In the genomic region with DNA sequence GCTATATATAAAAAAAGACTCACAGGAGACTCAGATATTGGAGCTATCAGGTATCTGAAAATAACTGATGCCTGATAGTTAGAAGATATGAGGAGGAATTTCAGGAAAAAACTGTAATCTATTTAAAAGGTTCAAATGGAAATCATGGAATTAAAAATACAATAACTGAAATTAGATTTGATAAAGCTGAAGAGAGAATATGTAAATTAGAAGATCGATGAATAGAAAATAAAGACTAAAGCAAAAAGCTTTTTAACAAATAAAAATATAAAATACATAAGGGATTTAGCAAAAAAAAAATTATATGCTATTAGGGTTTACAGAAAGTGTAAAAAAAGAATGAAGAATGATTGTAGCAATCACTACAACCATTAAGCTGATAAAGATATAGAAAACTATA, we compare ENCODE assay signal across 23 cellular contexts.
"Had no signal": no experiment of that assay in that cellular context is flagged by ENCODE, and none has a peak within 500 bp of the region (broad histone marks: within the 10 kb centered on the region; RNA-seq: fewer than 3 reads in every experiment).

No MANE protein-coding gene starts in this region.

- H3K4me1 ChIP-seq: colonic mucosa, esophagus squamous epithelium, gastroesophageal sphincter, heart left ventricle, left lung, lower lobe of right lung had no signal

- H3K79me2 ChIP-seq: hepatocyte had no signal

- H3K4me3 Mint-ChIP-seq: dendritic cell treated with granulocyte-macrophage colony-stimulating factor and Interleukin-4, amounts not matched to agents 40 ng/mL and 50 ng/mL, for 4 days; effector memory CD8-positive, alpha-beta T cell; naive thymus-derived CD4-positive, alpha-beta T cell had no signal

- H3K27ac Mint-ChIP-seq: dendritic cell treated with granulocyte-macrophage colony-stimulating factor and Interleukin-4, amounts not matched to agents 40 ng/mL and 50 ng/mL, for 4 days; effector memory CD8-positive, alpha-beta T cell had no signal

- H3K27ac ChIP-seq: colonic mucosa, epithelial cell of prostate, esophagus squamous epithelium, gastroesophageal sphincter, heart left ventricle, hepatocyte, left lung, lower lobe of right lung had no signal

- H3K27me3 ChIP-seq: colonic mucosa, esophagus squamous epithelium, gastroesophageal sphincter, heart left ventricle, hepatocyte, left lung had no signal

- H3K4me2 ChIP-seq: hepatocyte had no signal

- H3K4me3 ChIP-seq: colonic mucosa, esophagus squamous epithelium, gastroesophageal sphincter, heart left ventricle, hepatocyte, left lung, lower lobe of right lung had no signal

- DNase-seq: cerebellar nuclear complex; colonic mucosa; cortex of kidney; effector CD8-positive, alpha-beta T cell; effector memory CD8-positive, alpha-beta T cell; erythroblast; esophagus squamous epithelium; foreskin fibroblast; foreskin melanocyte; heart left ventricle; hypothalamus; islet precursor cell; left cardiac atrium; left lung; left ventricle myocardium superior; lower lobe of right lung; mesenchymal stem cell; midbrain; naive thymus-derived CD4-positive, alpha-beta T cell had no signal

- H3K9me3 ChIP-seq: colonic mucosa had no signal

- H3K36me3 ChIP-seq: colonic mucosa, esophagus squamous epithelium, gastroesophageal sphincter, heart left ventricle, left lung, lower lobe of right lung had no signal

- H3K4me1 Mint-ChIP-seq: naive thymus-derived CD4-positive, alpha-beta T cell had no signal
